In the genomic region with DNA sequence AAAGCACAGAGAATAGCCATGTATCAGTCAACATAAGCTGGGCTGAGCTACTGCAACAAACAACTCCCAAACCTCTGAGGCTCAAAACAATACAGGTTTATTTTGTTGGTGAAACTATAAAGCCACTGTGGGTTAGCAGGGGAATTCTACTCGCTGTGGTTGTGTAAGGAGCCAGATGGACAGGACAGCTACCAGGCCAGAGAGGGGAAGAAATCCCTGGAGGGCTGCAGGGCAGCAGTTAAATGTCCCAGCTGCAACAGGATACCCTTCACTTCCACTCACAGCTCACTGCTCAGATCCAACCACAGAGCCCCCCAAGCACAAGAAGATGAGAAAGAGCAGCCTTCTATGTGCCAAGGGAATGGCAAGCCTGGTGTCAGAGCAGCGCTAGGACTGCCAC, we compare ENCODE assay signal across 27 cellular contexts.
"Had no signal": no experiment of that assay in that cellular context is flagged by ENCODE, and none has a peak within 500 bp of the region (broad histone marks: within the 10 kb centered on the region; RNA-seq: fewer than 3 reads in every experiment).

No MANE protein-coding gene starts in this region.

- H3K79me2 ChIP-seq: parathyroid adenoma had no signal

- FAIRE-seq: colon, endothelial cell of umbilical vein, islet of Langerhans had no signal

- H3K27ac Mint-ChIP-seq: naive thymus-derived CD8-positive, alpha-beta T cell; nephron progenitor cell; stimulated activated effector memory CD8-positive, alpha-beta T cell treated with anti-CD3 and anti-CD28 coated beads, Interleukin-12 subunit alpha, Interleukin-12 subunit beta, amount 100 ng/mL, for 72 hours had no signal

- H3K36me3 Mint-ChIP-seq: naive thymus-derived CD8-positive, alpha-beta T cell; stimulated activated effector memory CD8-positive, alpha-beta T cell treated with anti-CD3 and anti-CD28 coated beads, Interleukin-12 subunit alpha, Interleukin-12 subunit beta, amount 100 ng/mL, for 72 hours had no signal

- H3K4me1 Mint-ChIP-seq: naive thymus-derived CD8-positive, alpha-beta T cell; stimulated activated effector memory CD8-positive, alpha-beta T cell treated with anti-CD3 and anti-CD28 coated beads, Interleukin-12 subunit alpha, Interleukin-12 subunit beta, amount 100 ng/mL, for 72 hours had no signal

- H3K4me1 ChIP-seq: esophagus muscularis mucosa, foreskin keratinocyte, gastroesophageal sphincter, heart right ventricle, lower lobe of right lung, parathyroid adenoma, prostate gland, sigmoid colon, stomach, thyroid gland had no signal

- ATAC-seq: foreskin keratinocyte; gastroesophageal sphincter; heart right ventricle; left colon; left ventricle myocardium superior; lower lobe of right lung; naive thymus-derived CD8-positive, alpha-beta T cell; right cardiac atrium; stimulated activated effector memory CD8-positive, alpha-beta T cell treated with anti-CD3 and anti-CD28 coated beads, Interleukin-12 subunit alpha, Interleukin-12 subunit beta, amount 100 ng/mL, for 72 hours had no signal

- DNase-seq: dorsolateral prefrontal cortex; effector CD8-positive, alpha-beta T cell; foreskin keratinocyte; heart right ventricle; hippocampal formation; left colon; left ventricle myocardium superior; lower lobe of right lung; naive thymus-derived CD8-positive, alpha-beta T cell; nephron progenitor cell; occipital lobe; right cardiac atrium; sigmoid colon; stimulated activated CD4-positive, alpha-beta T cell treated with anti-CD3 and anti-CD28 coated beads, Interleukin-2, amount 100 ng/mL, for 24 hours; stimulated activated CD4-positive, alpha-beta T cell treated with anti-CD3 and anti-CD28 coated beads, Interleukin-4, amount 100 ng/mL, for 24 hours; stimulated activated naive CD4-positive, alpha-beta T cell treated with Interleukin-2 at 50 U/mL for 16 hours; stomach; thyroid gland; trophoblast cell had no signal

- H3K4me3 ChIP-seq: dorsolateral prefrontal cortex, esophagus muscularis mucosa, gastroesophageal sphincter, heart right ventricle, lower lobe of right lung, prostate gland, sigmoid colon, stomach, thyroid gland had no signal

- H3K27ac ChIP-seq: dorsolateral prefrontal cortex, esophagus muscularis mucosa, foreskin keratinocyte, gastroesophageal sphincter, heart right ventricle, lower lobe of right lung, parathyroid adenoma, prostate gland, sigmoid colon, stomach, thyroid gland had no signal

- H3K9me3 ChIP-seq: esophagus muscularis mucosa, gastroesophageal sphincter, heart right ventricle, lower lobe of right lung, prostate gland, sigmoid colon, stomach, thyroid gland had no signal

- H3K9ac ChIP-seq: parathyroid adenoma had no signal

- H3K36me3 ChIP-seq: esophagus muscularis mucosa, gastroesophageal sphincter, heart right ventricle, lower lobe of right lung, prostate gland, sigmoid colon, stomach, thyroid gland had no signal

- H2AFZ ChIP-seq: parathyroid adenoma had no signal

- H3K9me3 Mint-ChIP-seq: naive thymus-derived CD8-positive, alpha-beta T cell; nephron progenitor cell; stimulated activated effector memory CD8-positive, alpha-beta T cell treated with anti-CD3 and anti-CD28 coated beads, Interleukin-12 subunit alpha, Interleukin-12 subunit beta, amount 100 ng/mL, for 72 hours had no signal

- H3K4me3 Mint-ChIP-seq: naive thymus-derived CD8-positive, alpha-beta T cell; nephron progenitor cell; stimulated activated effector memory CD8-positive, alpha-beta T cell treated with anti-CD3 and anti-CD28 coated beads, Interleukin-12 subunit alpha, Interleukin-12 subunit beta, amount 100 ng/mL, for 72 hours had no signal

- H3K27me3 ChIP-seq: esophagus muscularis mucosa, foreskin keratinocyte, gastroesophageal sphincter, sigmoid colon, stomach, thyroid gland had no signal
